ENCODE assay signal across 6 cellular contexts in genomic region chr10:133663544-133664160, GRCh38. TPM values are rescaled to one million over a fixed set of nuclear protein-coding genes. Genes with fewer than 3 reads are reported as not detected.
"Had no signal": no experiment of that assay in that cellular context is flagged by ENCODE, and none has a peak within 500 bp of the region (broad histone marks: within the 10 kb centered on the region; RNA-seq: fewer than 3 reads in every experiment).

No MANE protein-coding gene starts in this region.

RNA-seq across cellular contexts. Expression of gene FRG2B, which starts 37.1 kb away (rescaled TPM):
- total RNA-seq: activated CD8-positive, alpha-beta memory T cell treated with anti-CD3 and anti-CD28 coated beads, Interleukin-2, amount 10 ng/mL, durations not matched to agents 7 days and 5 days; astrocyte; PC-9; Right ventricle myocardium inferior; T-helper 17 cell; WTC11 had no signal
